In genomic region chr12:125167658-125168057, GRCh38 we compare ENCODE assay signal across 31 cellular contexts. TPM values are rescaled to one million over a fixed set of nuclear protein-coding genes. Genes with fewer than 3 reads are reported as not detected.
"Had no signal": no experiment of that assay in that cellular context is flagged by ENCODE, and none has a peak within 500 bp of the region (broad histone marks: within the 10 kb centered on the region; RNA-seq: fewer than 3 reads in every experiment).

No MANE protein-coding gene starts in this region.

- H3K4me1 ChIP-seq: adrenal gland, body of pancreas, breast epithelium had no signal

- ATAC-seq: activated naive CD4-positive, alpha-beta T cell treated with anti-CD3 and anti-CD28 coated beads, Interleukin-2, amount 50 U/mL, for 72 hours; activated T-cell treated with anti-CD3 and anti-CD28 coated beads, Interleukin-2, amount 50 U/mL, for 4 hours; body of pancreas; PC-3; Right ventricle myocardium inferior; SK-N-SH treated with all-trans-retinoic acid at 6 μM for 48 hours had no signal

- H3K4me3 ChIP-seq: adrenal gland, body of pancreas, breast epithelium, MG63 had no signal

- H3K27ac Mint-ChIP-seq: activated CD4-positive, alpha-beta memory T cell treated with anti-CD3 and anti-CD28 coated beads for 36 hours; activated naive CD4-positive, alpha-beta T cell treated with anti-CD3 and anti-CD28 coated beads for 36 hours; activated naive CD4-positive, alpha-beta T cell treated with anti-CD3 and anti-CD28 coated beads, Interleukin-2, amount 50 U/mL, for 72 hours; activated T-helper 1 cell treated with anti-CD3 and anti-CD28 coated beads, Interleukin-12 subunit alpha, Interleukin-12 subunit beta, Interleukin-2, Interleukin-4 antibody, amounts not matched to agents 30 ng/mL and 10 ng/mL and 1 ng/mL, durations not matched to agents 14 hours and 24 hours and 36 hours; T-helper 2 cell treated with Interferon-gamma antibody and Interleukin-4, amounts not matched to agents 5 μg/mL and 100 μg/mL, for 36 hours had no signal

- H3K27me3 ChIP-seq: adrenal gland, body of pancreas, breast epithelium, MG63 had no signal

- H3K27ac ChIP-seq: adrenal gland, body of pancreas, breast epithelium, RWPE1 had no signal

- H3K36me3 ChIP-seq: adrenal gland, breast epithelium, MG63 had no signal

- H3K9me3 ChIP-seq: adrenal gland, body of pancreas, MG63 had no signal

- DNase-seq: activated CD4-positive, alpha-beta memory T cell treated with anti-CD3 and anti-CD28 coated beads for 36 hours; activated CD4-positive, alpha-beta T cell treated with anti-CD3 and anti-CD28 coated beads for 4 hours; activated CD4-positive, alpha-beta T cell treated with anti-CD3 and anti-CD28 coated beads, Interleukin-2, amount 50 U/mL, for 1 hour; activated CD4-positive, CD25-positive, alpha-beta regulatory T cell treated with anti-CD3 and anti-CD28 coated beads, Interleukin-2, amount 50 U/mL, for 72 hours; activated CD8-positive, alpha-beta memory T cell treated with anti-CD3 and anti-CD28 coated beads, Interleukin-2, amount 50 U/mL, for 4 hours; activated gamma-delta T cell treated with Interleukin-2 at 50 U/mL for 16 hours; activated naive CD4-positive, alpha-beta T cell treated with anti-CD3 and anti-CD28 coated beads for 36 hours; activated T-cell treated with anti-CD3 and anti-CD28 coated beads for 4 hours; activated T-cell treated with anti-CD3 and anti-CD28 coated beads, Interleukin-2, amount 50 U/mL, for 4 hours; adrenal gland; body of pancreas; Kasumi-1; MG63; NCI-H1092; NCI-H1436 treated with DMSO at 0.1 percent for 48 hours; NCI-H187 treated with DMSO at 0.1 percent for 48 hours; NCI-H2081; NCI-H226; NCI-H524 treated with DMSO at 0.1 percent for 48 hours; NCI-H748 treated with DMSO at 0.1 percent for 48 hours; NK-92 treated with Interleukin-12 subunit alpha and Interleukin-12 subunit beta, amount 100 ng/mL, for 24 hours; PC-3; SIG-M5 had no signal

- H3K36me3 Mint-ChIP-seq: activated CD4-positive, alpha-beta memory T cell treated with anti-CD3 and anti-CD28 coated beads for 36 hours; activated naive CD4-positive, alpha-beta T cell treated with anti-CD3 and anti-CD28 coated beads, Interleukin-2, amount 50 U/mL, for 72 hours had no signal

- H3K4me3 Mint-ChIP-seq: activated CD4-positive, alpha-beta memory T cell treated with anti-CD3 and anti-CD28 coated beads for 36 hours; activated naive CD4-positive, alpha-beta T cell treated with anti-CD3 and anti-CD28 coated beads for 36 hours; activated T-cell treated with anti-CD3 and anti-CD28 coated beads, Interleukin-2, amount 50 U/mL, for 4 hours; activated T-helper 1 cell treated with anti-CD3 and anti-CD28 coated beads, Interleukin-12 subunit alpha, Interleukin-12 subunit beta, Interleukin-2, Interleukin-4 antibody, amounts not matched to agents 30 ng/mL and 10 ng/mL and 1 ng/mL, durations not matched to agents 14 hours and 24 hours and 36 hours; T-helper 2 cell treated with Interferon-gamma antibody and Interleukin-4, amounts not matched to agents 5 μg/mL and 100 μg/mL, for 36 hours had no signal

RNA-seq across cellular contexts. Expression of gene TMEM132B, which starts 18.5 kb away (rescaled TPM):
- total RNA-seq: activated CD4-positive, alpha-beta memory T cell treated with anti-CD3 and anti-CD28 coated beads for 36 hours; activated naive CD4-positive, alpha-beta T cell treated with anti-CD3 and anti-CD28 coated beads for 36 hours; activated naive CD4-positive, alpha-beta T cell treated with anti-CD3 and anti-CD28 coated beads, Interleukin-2, amount 50 U/mL, for 72 hours; activated T-helper 1 cell treated with anti-CD3 and anti-CD28 coated beads, Interleukin-12 subunit alpha, Interleukin-12 subunit beta, Interleukin-2, Interleukin-4 antibody, amounts not matched to agents 30 ng/mL and 10 ng/mL and 1 ng/mL, durations not matched to agents 14 hours and 24 hours and 36 hours; PC-3; T-helper 1 cell treated with Interleukin-12 subunit alpha and Interleukin-12 subunit beta and Interleukin-4 antibody, amounts not matched to agents 30 ng/mL and 1 ng/mL, for 36 hours had no signal
